In the genomic region with DNA sequence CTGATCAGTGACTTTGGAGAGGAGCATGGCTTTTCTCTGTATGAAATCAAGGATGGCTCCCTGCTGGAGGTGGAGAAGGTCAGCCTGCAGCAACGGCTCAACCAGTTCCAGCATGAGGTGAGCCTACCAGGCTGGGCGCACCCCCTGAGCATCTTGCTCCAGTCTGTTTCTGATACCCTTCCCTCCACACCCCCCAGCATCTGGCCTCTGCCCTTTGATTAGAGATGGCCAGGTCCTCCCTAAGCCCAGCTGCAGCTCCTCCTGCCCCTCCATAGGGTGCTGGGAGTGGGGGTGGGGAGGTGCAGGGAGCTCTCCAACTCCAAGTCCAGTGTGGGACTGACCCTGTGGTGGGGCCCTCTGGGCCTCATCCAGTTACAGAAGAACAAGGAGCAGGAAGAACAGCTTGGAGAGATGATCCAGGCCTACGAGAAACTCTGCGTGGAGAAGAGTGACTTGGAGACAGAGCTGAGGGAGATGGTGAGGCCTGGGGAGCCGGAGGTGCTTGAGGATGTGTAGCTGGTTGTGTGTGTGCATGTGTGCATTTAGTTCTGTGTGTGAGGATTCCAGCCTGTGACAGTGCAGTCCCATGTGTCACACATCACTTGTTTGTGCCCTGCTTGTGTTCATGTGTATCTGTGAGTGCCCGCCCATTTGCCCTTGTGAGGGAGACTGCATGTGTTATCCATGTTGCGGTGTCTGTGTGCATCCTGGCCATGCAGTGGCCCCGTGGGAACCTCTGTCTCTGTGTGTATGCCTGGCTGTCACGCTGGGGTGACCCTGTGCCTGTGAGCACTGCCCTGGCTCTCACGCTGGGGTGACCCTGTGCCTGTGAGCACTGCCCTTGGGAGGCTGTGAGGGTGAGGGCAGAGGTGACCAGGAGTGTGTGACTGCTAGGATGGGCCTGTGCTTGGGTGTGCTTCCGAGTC, we compare ENCODE assay signal across 1 cellular context.
TF ChIP-seq lines count a peak whose summit lies in the region.

No MANE protein-coding gene starts in this region.

TF ChIP-seq in WTC11, 78 proteins besides CTCF, POLR2A, EP300 and RAD21 (continued from another document):
- TF ChIP-seq E2F1 (CRISPR knock-in tag; IDR thresholded peaks at IDR 0.05) = no peak
- no peak for TF ChIP-seq ATF6 (CRISPR knock-in tag; IDR thresholded peaks at IDR 0.05)
- no peak for TF ChIP-seq E2F5 (CRISPR knock-in tag; IDR thresholded peaks at IDR 0.05)
- no peak for TF ChIP-seq EMX1 (CRISPR knock-in tag; IDR thresholded peaks at IDR 0.05)
- no peak for TF ChIP-seq IRF2 (CRISPR knock-in tag; IDR thresholded peaks at IDR 0.05; ENCODE audit: borderline replicate concordance, low read depth)
- TF ChIP-seq, protein P1, sequence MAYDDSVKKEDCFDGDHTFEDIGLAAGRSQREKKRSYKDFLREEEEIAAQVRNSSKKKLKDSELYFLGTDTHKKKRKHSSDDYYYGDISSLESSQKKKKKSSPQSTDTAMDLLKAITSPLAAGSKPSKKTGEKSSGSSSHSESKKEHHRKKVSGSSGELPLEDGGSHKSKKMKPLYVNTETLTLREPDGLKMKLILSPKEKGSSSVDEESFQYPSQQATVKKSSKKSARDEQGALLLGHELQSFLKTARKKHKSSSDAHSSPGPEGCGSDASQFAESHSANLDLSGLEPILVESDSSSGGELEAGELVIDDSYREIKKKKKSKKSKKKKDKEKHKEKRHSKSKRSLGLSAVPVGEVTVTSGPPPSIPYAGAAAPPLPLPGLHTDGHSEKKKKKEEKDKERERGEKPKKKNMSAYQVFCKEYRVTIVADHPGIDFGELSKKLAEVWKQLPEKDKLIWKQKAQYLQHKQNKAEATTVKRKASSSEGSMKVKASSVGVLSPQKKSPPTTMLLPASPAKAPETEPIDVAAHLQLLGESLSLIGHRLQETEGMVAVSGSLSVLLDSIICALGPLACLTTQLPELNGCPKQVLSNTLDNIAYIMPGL (CRISPR knock-in tag; IDR thresholded peaks at IDR 0.05) = no peak
